ENCODE assay signal across 8 cellular contexts in genomic region chr3:115512565-115513410, GRCh38.
DNase-seq lines count a peak whose midpoint lies in the region; ATAC-seq and TF ChIP-seq lines count a peak whose summit lies in the region.

No MANE protein-coding gene starts in this region.

- TF ChIP-seq CTCF in AG09309 (IDR thresholded peaks at IDR 0.05; ENCODE audit: control insufficient read depth, insufficient read depth, low read depth, low read length, missing control alignments) (no peak), parathyroid adenoma (IDR thresholded peaks at IDR 0.05) (no peak), OCI-LY7 (conservative IDR thresholded peaks at IDR 0.05; ENCODE audit: low read length) (no peak)

- intact Hi-C loops in left cardiac atrium (cut with DNase I) (loop anchor here in 1 of 2 donors (5.0 kb wide), 1 partner anchor 270 kb away; no protein-coding TSS in a partner anchor), OCI-LY7 (cut with micrococcal nuclease; ENCODE audit: unreplicated experiment) (no loop called here)

- H3K27me3 Mint-ChIP-seq in activated naive CD8-positive, alpha-beta T cell treated with anti-CD3 and anti-CD28 coated beads, Interleukin-2, amount 50 U/mL, for 24 hours = peaks cover 35% of the 10 kb centered on the region

- peak overlapping the region; percentile 72 for H3K4me2 ChIP-seq in parathyroid adenoma (ENCODE audit: low read length)
- H3K4me2 ChIP-seq in OCI-LY7 (ENCODE audit: low read length) = no peak overlapping the region

- H3K4me3 ChIP-seq in AG09309 (ENCODE audit: control insufficient read depth, low read depth, low read length) = peak overlapping the region; percentile 47
- peak overlapping the region; percentile 54 for H3K4me3 ChIP-seq in parathyroid adenoma (ENCODE audit: low read depth, low read length)
- H3K4me3 ChIP-seq in OCI-LY7 (ENCODE audit: low read depth, low read length, poor library complexity, severe bottlenecking) = no peak overlapping the region

- H3K9me3 Mint-ChIP-seq in activated naive CD8-positive, alpha-beta T cell treated with anti-CD3 and anti-CD28 coated beads, Interleukin-2, amount 50 U/mL, for 24 hours = no peaks in the 10 kb centered on the region

- peak overlapping the region; percentile 83 for H3K4me3 Mint-ChIP-seq in activated naive CD8-positive, alpha-beta T cell treated with anti-CD3 and anti-CD28 coated beads, Interleukin-2, amount 50 U/mL, for 24 hours

- H2AFZ ChIP-seq in parathyroid adenoma (peak overlapping the region; percentile 88), OCI-LY7 (ENCODE audit: low read length) (no peak overlapping the region)

- H3K27me3 ChIP-seq in parathyroid adenoma (ENCODE audit: control insufficient read depth, insufficient read depth, low read length) = no peaks in the 10 kb centered on the region

- H3K9me3 ChIP-seq in parathyroid adenoma (ENCODE audit: control insufficient read depth, low read length) (no peaks in the 10 kb centered on the region), OCI-LY7 (ENCODE audit: low read length) (no peaks in the 10 kb centered on the region)

- no peaks in the 10 kb centered on the region for H3K9me2 ChIP-seq in OCI-LY7 (ENCODE audit: insufficient read depth, low read length)

- H3K36me3 ChIP-seq in parathyroid adenoma (ENCODE audit: control insufficient read depth, insufficient read depth, low read length) (no peaks in the 10 kb centered on the region), OCI-LY7 (ENCODE audit: insufficient read depth, low read length) (no peaks in the 10 kb centered on the region)

- CTCF ChIA-PET in OCI-LY7 (lab: Charles Lee; ENCODE audit: unreplicated experiment) = no interaction called here

- peaks cover 18% of the 10 kb centered on the region for H3K4me1 Mint-ChIP-seq in activated naive CD8-positive, alpha-beta T cell treated with anti-CD3 and anti-CD28 coated beads, Interleukin-2, amount 50 U/mL, for 24 hours

- POLR2A ChIA-PET in OCI-LY7 (lab: Charles Lee) = interaction anchor here (0.6 kb wide), 1 partner anchor 319 kb away, joined by 3 read pairs; no protein-coding TSS in a partner anchor

- ATAC-seq in GM21619 (IDR thresholded peaks at IDR 0.05; ENCODE audit: unreplicated experiment) = peak; percentile 50
- peak; percentile 48 for ATAC-seq in activated naive CD8-positive, alpha-beta T cell treated with anti-CD3 and anti-CD28 coated beads, Interleukin-2, amount 50 U/mL, for 24 hours
- ATAC-seq in left cardiac atrium = peak; percentile 50 to 79

- H3K79me2 ChIP-seq in parathyroid adenoma = no peaks in the 10 kb centered on the region
- H3K79me2 ChIP-seq in OCI-LY7 (ENCODE audit: insufficient read depth, low read depth, low read length) = no peaks in the 10 kb centered on the region

- H3K9ac ChIP-seq in parathyroid adenoma = no peak overlapping the region

- H3K27ac Mint-ChIP-seq in activated naive CD8-positive, alpha-beta T cell treated with anti-CD3 and anti-CD28 coated beads, Interleukin-2, amount 50 U/mL, for 24 hours = no peak overlapping the region

- no TSS peak for BruUV-seq in OCI-LY7 (replicated peaks; lab: Mats Ljungman, UMichigan)

- DNase-seq in AG09309 (ENCODE audit: low read depth) (no peak), NCI-H510A (lab: John Stamatoyannopoulos, UW) (peak; percentile 39), left cardiac atrium (peak; percentile 38), activated gamma-delta T cell (lab: John Stamatoyannopoulos, UW) (no peak), OCI-LY7 (ENCODE audit: low spot score) (no peak)
- peak; percentile 9 for DNase-seq in activated naive CD8-positive, alpha-beta T cell treated with anti-CD3 and anti-CD28 coated beads, Interleukin-2, amount 50 U/mL, for 24 hours

- H4K20me1 ChIP-seq in OCI-LY7 (ENCODE audit: insufficient read depth, low read length) = no peaks in the 10 kb centered on the region

- H3K27ac ChIP-seq in parathyroid adenoma (no peak overlapping the region), OCI-LY7 (ENCODE audit: low read depth, low read length, poor library complexity, severe bottlenecking) (no peak overlapping the region)

- H3K36me3 Mint-ChIP-seq in activated naive CD8-positive, alpha-beta T cell treated with anti-CD3 and anti-CD28 coated beads, Interleukin-2, amount 50 U/mL, for 24 hours (ENCODE audit: low read depth) = no peaks in the 10 kb centered on the region

- H3K4me1 ChIP-seq in parathyroid adenoma = no peaks in the 10 kb centered on the region
- no peaks in the 10 kb centered on the region for H3K4me1 ChIP-seq in OCI-LY7 (ENCODE audit: insufficient read depth, low read length, poor library complexity, severe bottlenecking)

Comparison
In these comparisons a context has a peak if more than half of its experiments do, and no peak if none do; other contexts are left out.
1. DNase-seq: peak in NCI-H510A (single experiment), activated naive CD8-positive, alpha-beta T cell treated with anti-CD3 and anti-CD28 coated beads, Interleukin-2, amount 50 U/mL, for 24 hours (single experiment) and left cardiac atrium (single experiment); none in AG09309 (single experiment), activated gamma-delta T cell (single experiment) and OCI-LY7 (single experiment).
2. Peak in every context shown above with its lines, with median percentiles within 50 percentile points of each other: ATAC-seq.